ENCODE assay signal across 1 cellular context in genomic region chr11:66288866-66289547, GRCh38.
A peak's percentile ranks its signal among the peaks of the same experiment; 100 is the strongest.
TF ChIP-seq lines count a peak whose summit lies in the region.

Gene YIF1A (minus strand): TSS chr11:66289143. CDS start chr11:66288985, 158 bp downstream.

TF ChIP-seq in K562, 482 proteins besides CTCF, POLR2A, EP300 and RAD21 (continued from another document and continues in another):
- TF ChIP-seq COPS2 (conservative IDR thresholded peaks at IDR 0.05) (no peak), ELF2 (CRISPR knock-in tag; IDR thresholded peaks at IDR 0.05) (no peak), PHB (CRISPR knock-in tag; IDR thresholded peaks at IDR 0.05) (no peak), DEAF1 (CRISPR knock-in tag; IDR thresholded peaks at IDR 0.05) (no peak), ZNF592 (IDR thresholded peaks at IDR 0.05) (no peak), SMAD2 (IDR thresholded peaks at IDR 0.05; ENCODE audit: low read depth, low read length) (no peak), ZNF449 (CRISPR knock-in tag; IDR thresholded peaks at IDR 0.05) (no peak), NR3C1 (CRISPR knock-in tag; IDR thresholded peaks at IDR 0.05) (no peak), SRSF1 (IDR thresholded peaks at IDR 0.05; ENCODE audit: low read depth, low read length) (no peak; the same call in 1 of the 2 replicates), GABPB2 (CRISPR knock-in tag; conservative IDR thresholded peaks at IDR 0.05) (no peak), ZNF23 (CRISPR knock-in tag; IDR thresholded peaks at IDR 0.05) (no peak), JUNB (CRISPR knock-in tag; conservative IDR thresholded peaks at IDR 0.05) (no peak), FOS (IDR thresholded peaks at IDR 0.05; ENCODE audit: extremely low read depth, insufficient read length) (peak; percentile 95), ZNF347 (CRISPR knock-in tag; IDR thresholded peaks at IDR 0.05; ENCODE audit: low read depth) (no peak), ARHGAP35 (IDR thresholded peaks at IDR 0.05; ENCODE audit: partially characterized antibody) (no peak), FOXA1 (IDR thresholded peaks at IDR 0.05; ENCODE audit: borderline replicate concordance) (no peak), PHF8 (IDR thresholded peaks at IDR 0.05; ENCODE audit: borderline replicate concordance, low read length) (peak; percentile 92), CGGBP1 (CRISPR knock-in tag; IDR thresholded peaks at IDR 0.05) (no peak), WHSC1 (IDR thresholded peaks at IDR 0.05; ENCODE audit: low read length) (no peak), SUPT5H (IDR thresholded peaks at IDR 0.05) (peak; percentile 90), PTBP1 (IDR thresholded peaks at IDR 0.05; ENCODE audit: low read depth, low read length) (no peak), ZNF655 (CRISPR knock-in tag; IDR thresholded peaks at IDR 0.05) (no peak), E2F5 (CRISPR knock-in tag; IDR thresholded peaks at IDR 0.05) (no peak), MCM7 (IDR thresholded peaks at IDR 0.05) (no peak), ZNF639 (CRISPR knock-in tag; conservative IDR thresholded peaks at IDR 0.05 in 1 of 2, IDR thresholded peaks at IDR 0.05 in 1 of 2) (peak in 1 of 2 experiments; percentile 93; a peak in 2 of 4 replicates), ZNF740 (CRISPR knock-in tag; IDR thresholded peaks at IDR 0.05) (peak; percentile 89), ZNF740 (tag; IDR thresholded peaks at IDR 0.05) (peak in 1 of 2 experiments; percentile 79; a peak in 1 of 4 replicates), POLR2G (IDR thresholded peaks at IDR 0.05; ENCODE audit: low read depth, low read length) (peak; percentile 99), ZBTB12 (CRISPR knock-in tag; IDR thresholded peaks at IDR 0.05) (peak; percentile 68), TSHZ1 (CRISPR knock-in tag; IDR thresholded peaks at IDR 0.05) (no peak), ZNF263 (CRISPR knock-in tag; IDR thresholded peaks at IDR 0.05; ENCODE audit: borderline replicate concordance) (no peak), KLF1 (tag; IDR thresholded peaks at IDR 0.05) (no peak), ZBTB9 (CRISPR knock-in tag; IDR thresholded peaks at IDR 0.05) (peak; percentile 68; the same call in 1 of the 2 replicates), PURB (CRISPR knock-in tag; IDR thresholded peaks at IDR 0.05; ENCODE audit: low read depth) (no peak), ETS1 (conservative IDR thresholded peaks at IDR 0.05; ENCODE audit: control insufficient read depth, low read depth, low read length) (peak; percentile 70; the same call in 1 of the 2 replicates), HMGXB4 (CRISPR knock-in tag; IDR thresholded peaks at IDR 0.05) (peak; percentile 74; the same call in 1 of the 2 replicates), ZNF644 (tag; IDR thresholded peaks at IDR 0.05; ENCODE audit: low read depth) (no peak), HDAC2 (IDR thresholded peaks at IDR 0.05) (no peak)
